24 cellular contexts compared by ENCODE assay signal in the genomic region with DNA sequence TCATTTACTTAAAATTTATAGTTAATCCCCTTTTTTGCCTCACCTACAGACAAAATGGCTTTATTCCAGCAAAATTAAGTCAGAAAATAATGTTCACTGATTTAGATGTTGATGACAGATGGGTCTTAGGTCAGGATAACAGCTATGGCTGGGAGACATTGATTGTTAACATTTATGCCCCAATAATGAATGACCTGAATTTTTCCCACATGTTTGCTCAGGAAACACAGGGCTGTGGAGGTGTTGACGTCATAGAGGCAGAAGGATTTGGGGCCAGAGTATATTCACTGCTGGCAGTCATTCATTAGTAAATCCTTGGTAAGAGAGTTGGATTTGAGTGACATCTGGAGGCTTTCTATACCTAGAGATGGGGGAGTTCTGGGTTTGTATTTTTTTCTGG.
DNase-seq lines count a peak whose midpoint lies in the region; ATAC-seq and TF ChIP-seq lines count a peak whose summit lies in the region.
"Had no signal": no experiment of that assay in that cellular context is flagged by ENCODE, and none has a peak within 500 bp of the region (broad histone marks: within the 10 kb centered on the region; RNA-seq: fewer than 3 reads in every experiment).

No MANE protein-coding gene starts in this region.

- H3K4me2 ChIP-seq in SK-N-SH = no peak overlapping the region
- H3K4me2 ChIP-seq: BLaER1 had no signal

- H2AFZ ChIP-seq in SK-N-SH (ENCODE audit: low read depth) = no peak overlapping the region

- H3K4me1 ChIP-seq in SK-N-SH (ENCODE audit: control insufficient read depth in 1 of 2, insufficient read depth in 2 of 2, low read depth in 1 of 2, low read length in 1 of 2) (peaks cover 9 to 40% of the 10 kb centered on the region in 2 experiments), right cardiac atrium (ENCODE audit: control insufficient read depth, insufficient read depth, low read length) (peaks cover 2% of the 10 kb centered on the region)

- CTCF ChIA-PET in SK-N-SH (lab: Yijun Ruan, JAX) = interaction anchor here (1.4 kb wide), 1 partner anchor 25 kb away, joined by 4 read pairs; no protein-coding TSS in a partner anchor

- H3K4me3 ChIP-seq in SK-N-SH (ENCODE audit: low read depth in 2 of 2, low read length in 1 of 2) (no peak overlapping the region), right cardiac atrium (ENCODE audit: low read length) (no peak overlapping the region)
- H3K4me3 ChIP-seq: BLaER1, Peyer's patch, SK-N-MC had no signal

- ATAC-seq in SK-N-SH treated with all-trans-retinoic acid at 6 μM for 48 hours = no peak
- no peak for ATAC-seq in right cardiac atrium
- ATAC-seq in HG03342 (IDR thresholded peaks at IDR 0.05; ENCODE audit: unreplicated experiment) = no peak
- ATAC-seq: CD8-positive, alpha-beta T cell had no signal

- H3K9me3 ChIP-seq in SK-N-SH (no peaks in the 10 kb centered on the region), right cardiac atrium (ENCODE audit: control insufficient read depth, low read length) (no peaks in the 10 kb centered on the region)
- H3K9me3 ChIP-seq: BLaER1, Peyer's patch had no signal

- no peaks in the 10 kb centered on the region for H3K36me3 ChIP-seq in SK-N-SH (replicated peaks in 1 of 2; ENCODE audit: control insufficient read depth in 1 of 2, insufficient read depth in 2 of 2, low read length in 1 of 2)
- H3K36me3 ChIP-seq: BLaER1, Peyer's patch had no signal

- no peak for TF ChIP-seq RAD21 in SK-N-SH (IDR thresholded peaks at IDR 0.05; ENCODE audit: low read length)

- DNase-seq in SK-N-SH (peak; percentile 22), SHP77 treated with DMSO at 0.1 percent for 48 hours (lab: John Stamatoyannopoulos, UW) (peak; percentile 73), lung microvascular endothelial cell (ENCODE audit: low read depth in 2 of 2) (peak; percentile 11 to 18), right cardiac atrium (no peak), retina (no peak), hepatic stellate cell (ENCODE audit: low spot score) (no peak)
- DNase-seq: Calu3; CD8-positive, alpha-beta T cell; DMS53; H7; Karpas-422; NCI-H1417 treated with DMSO at 0.1 percent for 48 hours; NCI-H2029 treated with DMSO at 0.1 percent for 48 hours; NCI-H2171; NCI-H446; NCI-H526 treated with DMSO at 0.1 percent for 48 hours; NK-92 treated with Interleukin-12 subunit alpha and Interleukin-12 subunit beta, amount 100 ng/mL, for 24 hours; Peyer's patch had no signal

- no peak for TF ChIP-seq CTCF in SK-N-SH (IDR thresholded peaks at IDR 0.05)

- peaks cover 17% of the 10 kb centered on the region for H3K79me2 ChIP-seq in SK-N-SH (ENCODE audit: insufficient read depth)

- H3K27ac ChIP-seq in SK-N-SH (ENCODE audit: low read depth in 2 of 2, low read length in 1 of 2) (peak overlapping the region in 1 of 2 experiments; percentile 92; a peak in 2 of 4 replicates), right cardiac atrium (ENCODE audit: low read length) (no peak overlapping the region)
- H3K27ac ChIP-seq: 22Rv1, BLaER1, HL-60, Peyer's patch, SK-N-MC had no signal

- no peaks in the 10 kb centered on the region for H4K20me1 ChIP-seq in SK-N-SH (ENCODE audit: insufficient read depth)
- H4K20me1 ChIP-seq: BLaER1 had no signal

- POLR2A ChIA-PET in SK-N-SH (lab: Yijun Ruan, JAX) = no interaction called here

- intact Hi-C loops in right cardiac atrium (cut with DNase I) = no loop called here

- H3F3A ChIP-seq in SK-N-SH (replicated peaks; ENCODE audit: insufficient read depth) = peaks cover 44% of the 10 kb centered on the region

- H3K27me3 ChIP-seq in SK-N-SH (ENCODE audit: insufficient read depth) (no peaks in the 10 kb centered on the region), right cardiac atrium (ENCODE audit: control insufficient read depth, insufficient read depth) (no peaks in the 10 kb centered on the region)
- H3K27me3 ChIP-seq: BLaER1, Peyer's patch had no signal

- 36% methylated on average over 1 of the region's 1 CpG for WGBS in SK-N-SH (ENCODE audit: low lambda C conversion rate)
- 24% methylated on average over 1 of the region's 1 CpG for WGBS in right cardiac atrium

- no peaks in the 10 kb centered on the region for H3K9me2 ChIP-seq in SK-N-SH

- TF ChIP-seq EP300 in SK-N-SH (IDR thresholded peaks at IDR 0.05; ENCODE audit: borderline replicate concordance in 1 of 2, low read depth in 1 of 2, low read length in 1 of 2) = peak in 1 of 2 experiments; percentile 46; a peak in 1 of 4 replicates

- no peak overlapping the region for H3K9ac ChIP-seq in SK-N-SH
- H3K9ac ChIP-seq: BLaER1 had no signal

TF ChIP-seq in SK-N-SH, 30 proteins besides CTCF, POLR2A, EP300 and RAD21 (continues in another document):
- no peak for TF ChIP-seq CHD2 (IDR thresholded peaks at IDR 0.05; ENCODE audit: low read length, partially characterized antibody)
- no peak for TF ChIP-seq EZH2phosphoT487 (IDR thresholded peaks at IDR 0.05; ENCODE audit: borderline replicate concordance, low read depth)
- TF ChIP-seq TAF1 (IDR thresholded peaks at IDR 0.05; ENCODE audit: borderline replicate concordance, low read depth, low read length) = no peak
- no peak for TF ChIP-seq MEF2A (IDR thresholded peaks at IDR 0.05; ENCODE audit: borderline replicate concordance, low read depth)
- TF ChIP-seq NRF1 (IDR thresholded peaks at IDR 0.05; ENCODE audit: low read depth, low read length) = no peak
- no peak for TF ChIP-seq ELF1 (IDR thresholded peaks at IDR 0.05)
- TF ChIP-seq REST (IDR thresholded peaks at IDR 0.05; ENCODE audit: low read depth, low read length) = no peak

TF ChIP-seq in SK-N-SH treated with all-trans-retinoic acid at 6 μM for 48 hours, 23 proteins besides CTCF, POLR2A, EP300 and RAD21:
- TF ChIP-seq ARNTL (CRISPR knock-in tag; IDR thresholded peaks at IDR 0.05; ENCODE audit: borderline replicate concordance, low read depth) (no peak), RARB (CRISPR knock-in tag; IDR thresholded peaks at IDR 0.05) (no peak), ZC3H10 (CRISPR knock-in tag; IDR thresholded peaks at IDR 0.05) (no peak), GLIS3 (CRISPR knock-in tag; IDR thresholded peaks at IDR 0.05) (no peak)
- TF ChIP-seq, protein P1, sequence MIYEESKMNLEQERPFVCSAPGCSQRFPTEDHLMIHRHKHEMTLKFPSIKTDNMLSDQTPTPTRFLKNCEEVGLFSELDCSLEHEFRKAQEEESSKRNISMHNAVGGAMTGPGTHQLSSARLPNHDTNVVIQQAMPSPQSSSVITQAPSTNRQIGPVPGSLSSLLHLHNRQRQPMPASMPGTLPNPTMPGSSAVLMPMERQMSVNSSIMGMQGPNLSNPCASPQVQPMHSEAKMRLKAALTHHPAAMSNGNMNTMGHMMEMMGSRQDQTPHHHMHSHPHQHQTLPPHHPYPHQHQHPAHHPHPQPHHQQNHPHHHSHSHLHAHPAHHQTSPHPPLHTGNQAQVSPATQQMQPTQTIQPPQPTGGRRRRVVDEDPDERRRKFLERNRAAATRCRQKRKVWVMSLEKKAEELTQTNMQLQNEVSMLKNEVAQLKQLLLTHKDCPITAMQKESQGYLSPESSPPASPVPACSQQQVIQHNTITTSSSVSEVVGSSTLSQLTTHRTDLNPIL (CRISPR knock-in tag; IDR thresholded peaks at IDR 0.05; ENCODE audit: low read depth) = no peak

Comparison
In these comparisons a context has a peak if more than half of its experiments do, and no peak if none do; other contexts are left out.
1. DNase-seq: peak in SK-N-SH (single experiment), SHP77 treated with DMSO at 0.1 percent for 48 hours (single experiment) and lung microvascular endothelial cell (2 of 2); none in right cardiac atrium (0 of 3), retina (single experiment) and hepatic stellate cell (single experiment).